ENCODE assay signal across 1 cellular context in genomic region chr2:9657083-9657482, GRCh38.
TF ChIP-seq lines count a peak whose summit lies in the region.

No MANE protein-coding gene starts in this region.

TF ChIP-seq in GM12878, 131 proteins besides CTCF, POLR2A, EP300 and RAD21:
- TF ChIP-seq PRDM15 (CRISPR knock-in tag; IDR thresholded peaks at IDR 0.05) (no peak), HDAC6 (IDR thresholded peaks at IDR 0.05; ENCODE audit: unreplicated experiment) (no peak), ZNF592 (IDR thresholded peaks at IDR 0.05) (no peak), E4F1 (IDR thresholded peaks at IDR 0.05; ENCODE audit: borderline replicate concordance, partially characterized antibody) (no peak), GABPA (IDR thresholded peaks at IDR 0.05; ENCODE audit: low read depth) (no peak), NBN (IDR thresholded peaks at IDR 0.05) (no peak), ZNF24 (IDR thresholded peaks at IDR 0.05) (no peak), SRF (IDR thresholded peaks at IDR 0.05; ENCODE audit: low read depth in 2 of 2, low read length in 2 of 2) (no peak), REST (IDR thresholded peaks at IDR 0.05; ENCODE audit: low read depth, low read length) (no peak), GATAD2B (conservative IDR thresholded peaks at IDR 0.05; ENCODE audit: low read depth) (no peak), IRF4 (IDR thresholded peaks at IDR 0.05; ENCODE audit: low read depth, low read length) (no peak)
